In genomic region chr3:183487896-183488295, GRCh38 we compare ENCODE assay signal across 18 cellular contexts.
"Had no signal": no experiment of that assay in that cellular context is flagged by ENCODE, and none has a peak within 500 bp of the region (broad histone marks: within the 10 kb centered on the region; RNA-seq: fewer than 3 reads in every experiment).

No MANE protein-coding gene starts in this region.

- H3K4me3 Mint-ChIP-seq: activated CD8-positive, alpha-beta T cell treated with anti-CD3 and anti-CD28 coated beads for 36 hours; activated naive CD8-positive, alpha-beta T cell treated with anti-CD3 and anti-CD28 coated beads, Interleukin-2, amount 50 U/mL, for 24 hours; activated T-helper 1 cell treated with anti-CD3 and anti-CD28 coated beads, Interleukin-12 subunit alpha, Interleukin-12 subunit beta, Interleukin-2, Interleukin-4 antibody, amounts not matched to agents 30 ng/mL and 10 ng/mL and 1 ng/mL, durations not matched to agents 14 hours and 24 hours and 36 hours; neural crest cell had no signal

- H3K27me3 Mint-ChIP-seq: activated CD8-positive, alpha-beta T cell treated with anti-CD3 and anti-CD28 coated beads for 36 hours; activated naive CD8-positive, alpha-beta T cell treated with anti-CD3 and anti-CD28 coated beads, Interleukin-2, amount 50 U/mL, for 24 hours had no signal

- H3K4me1 ChIP-seq: sigmoid colon, tibial nerve had no signal

- H3K4me3 ChIP-seq: heart left ventricle, lung, ovary, sigmoid colon, tibial nerve had no signal

- ATAC-seq: activated CD8-positive, alpha-beta T cell treated with anti-CD3 and anti-CD28 coated beads for 36 hours; activated naive CD8-positive, alpha-beta T cell treated with anti-CD3 and anti-CD28 coated beads, Interleukin-2, amount 50 U/mL, for 24 hours; heart left ventricle; left cardiac atrium had no signal

- H3K27ac Mint-ChIP-seq: activated CD8-positive, alpha-beta T cell treated with anti-CD3 and anti-CD28 coated beads for 36 hours; activated naive CD8-positive, alpha-beta T cell treated with anti-CD3 and anti-CD28 coated beads, Interleukin-2, amount 50 U/mL, for 24 hours; activated T-helper 1 cell treated with anti-CD3 and anti-CD28 coated beads, Interleukin-12 subunit alpha, Interleukin-12 subunit beta, Interleukin-2, Interleukin-4 antibody, amounts not matched to agents 30 ng/mL and 10 ng/mL and 1 ng/mL, durations not matched to agents 14 hours and 24 hours and 36 hours had no signal

- H3K36me3 ChIP-seq: ovary, sigmoid colon, tibial nerve had no signal

- H3K27ac ChIP-seq: heart left ventricle, ovary, sigmoid colon, tibial nerve had no signal

- H3K9me3 Mint-ChIP-seq: activated CD8-positive, alpha-beta T cell treated with anti-CD3 and anti-CD28 coated beads for 36 hours; activated naive CD8-positive, alpha-beta T cell treated with anti-CD3 and anti-CD28 coated beads, Interleukin-2, amount 50 U/mL, for 24 hours; activated T-helper 1 cell treated with anti-CD3 and anti-CD28 coated beads, Interleukin-12 subunit alpha, Interleukin-12 subunit beta, Interleukin-2, Interleukin-4 antibody, amounts not matched to agents 30 ng/mL and 10 ng/mL and 1 ng/mL, durations not matched to agents 14 hours and 24 hours and 36 hours; neural crest cell had no signal

- DNase-seq: activated CD8-positive, alpha-beta T cell treated with anti-CD3 and anti-CD28 coated beads for 36 hours; activated naive CD4-positive, alpha-beta T cell; activated naive CD8-positive, alpha-beta T cell treated with anti-CD3 and anti-CD28 coated beads, Interleukin-2, amount 50 U/mL, for 24 hours; aorta; cerebellar nuclear complex; effector memory CD4-positive, alpha-beta T cell; heart left ventricle; left cardiac atrium; midbrain; ovary; sigmoid colon; stimulated activated CD4-positive, alpha-beta T cell treated with anti-CD3 and anti-CD28 coated beads, Interleukin-1b, Interleukin-23, amount 100 ng/mL, for 48 hours; T-helper 1 cell; T1000 had no signal

- H3K9me3 ChIP-seq: heart left ventricle, ovary, sigmoid colon, tibial nerve had no signal

- H3K27me3 ChIP-seq: heart left ventricle, ovary, sigmoid colon, tibial nerve had no signal
